Comparison of ENCODE assay signal across 8 cellular contexts in genomic region chr10:99658622-99659030, GRCh38.
A peak's percentile ranks its signal among the peaks of the same experiment; 100 is the strongest.
DNase-seq lines count a peak whose midpoint lies in the region; TF ChIP-seq lines count a peak whose summit lies in the region.

No MANE protein-coding gene starts in this region.

- DNase-seq in DMS79 treated with DMSO at 0.1 percent for 48 hours (lab: John Stamatoyannopoulos, UW) = peak; percentile 0
- no peak for DNase-seq in DMS79 (lab: John Stamatoyannopoulos, UW)
- DNase-seq in SW480 (ENCODE audit: low spot score) = peak; percentile 22
- peak; percentile 15 for DNase-seq in astrocyte of the spinal cord (ENCODE audit: low read depth, low spot score)
- peak; percentile 11 for DNase-seq in inferior parietal cortex (ENCODE audit: extremely low spot score)
- DNase-seq in stimulated activated CD4-positive, alpha-beta T cell treated with anti-CD3 and anti-CD28 coated beads, Interleukin-1b, Interleukin-23, amount 100 ng/mL, for 24 hours (ENCODE audit: low read depth in 4 of 4, low spot score in 1 of 4) = peak; percentile 25 to 47 (median 36)
- DNase-seq in NCI-H526 treated with DMSO at 0.1 percent for 48 hours (lab: John Stamatoyannopoulos, UW) = no peak
- no peak for DNase-seq in D341Med (ENCODE audit: low spot score)

- in situ Hi-C loops in astrocyte of the spinal cord (cut with HindIII; ENCODE audit: low sequenced_read_pairs) = no loop called here

- peak overlapping the region; percentile 95 for H3K4me3 ChIP-seq in astrocyte of the spinal cord (ENCODE audit: low read depth, low read length)

- TF ChIP-seq CTCF in astrocyte of the spinal cord (IDR thresholded peaks at IDR 0.05; ENCODE audit: low read depth, low read length) = no peak

Comparison
In these comparisons a context has a peak if more than half of its experiments do, and no peak if none do; other contexts are left out.
1. DNase-seq: peak in DMS79 treated with DMSO at 0.1 percent for 48 hours (single experiment), SW480 (single experiment), astrocyte of the spinal cord (single experiment), inferior parietal cortex (single experiment) and stimulated activated CD4-positive, alpha-beta T cell treated with anti-CD3 and anti-CD28 coated beads, Interleukin-1b, Interleukin-23, amount 100 ng/mL, for 24 hours (4 of 4); none in DMS79 (single experiment), NCI-H526 treated with DMSO at 0.1 percent for 48 hours (single experiment) and D341Med (single experiment).